8 cellular contexts compared by ENCODE assay signal in genomic region chr1:112509005-112509659, GRCh38. TPM values are rescaled to one million over a fixed set of nuclear protein-coding genes. Genes with fewer than 3 reads are reported as not detected.
DNase-seq lines count a peak whose midpoint lies in the region; ATAC-seq and TF ChIP-seq lines count a peak whose summit lies in the region.

No MANE protein-coding gene starts in this region.

- H3K4me2 ChIP-seq in SK-N-SH, result peak overlapping the region; percentile 93

- TF ChIP-seq CTCF in SK-N-SH (IDR thresholded peaks at IDR 0.05), result no peak

- peak overlapping the region; percentile 42; the same call in 1 of the 2 replicates for H3K9ac ChIP-seq in SK-N-SH
- peak overlapping the region; percentile 47 for H3K9ac ChIP-seq in mucosa of stomach (ENCODE audit: low read length)

- H4K20me1 ChIP-seq in SK-N-SH (ENCODE audit: insufficient read depth), result no peaks in the 10 kb centered on the region

- ATAC-seq in GM19397 (IDR thresholded peaks at IDR 0.05; ENCODE audit: unreplicated experiment), result peak; percentile 3
- no peak for ATAC-seq in HG03159 (IDR thresholded peaks at IDR 0.05; ENCODE audit: unreplicated experiment)
- no peak for ATAC-seq in HG03378 (IDR thresholded peaks at IDR 0.05; ENCODE audit: unreplicated experiment)
- no peak for ATAC-seq in HG03097 (IDR thresholded peaks at IDR 0.05; ENCODE audit: low FRiP score, unreplicated experiment)

- no peaks in the 10 kb centered on the region for H3F3A ChIP-seq in SK-N-SH (replicated peaks; ENCODE audit: insufficient read depth)

- H3K4me1 ChIP-seq in SK-N-SH (ENCODE audit: control insufficient read depth in 1 of 2, insufficient read depth in 2 of 2, low read depth in 1 of 2, low read length in 1 of 2) (peaks cover 0 to 10% of the 10 kb centered on the region in 2 experiments; a peak in 1 of 4 replicates), mucosa of stomach (ENCODE audit: control insufficient read depth, insufficient read depth, low read length) (peaks cover 9% of the 10 kb centered on the region)

- TF ChIP-seq EP300 in SK-N-SH (IDR thresholded peaks at IDR 0.05; ENCODE audit: borderline replicate concordance in 1 of 2, low read depth in 1 of 2, low read length in 1 of 2), result no peak

- H3K9me2 ChIP-seq in SK-N-SH, result no peaks in the 10 kb centered on the region

- H3K9me3 ChIP-seq in SK-N-SH (no peaks in the 10 kb centered on the region), mucosa of stomach (ENCODE audit: control insufficient read depth, low read length) (no peaks in the 10 kb centered on the region)

- POLR2A ChIA-PET in SK-N-SH (lab: Yijun Ruan, JAX), result no interaction called here

- WGBS in SK-N-SH (ENCODE audit: low lambda C conversion rate), result 56% methylated on average over 35 of the region's 66 CpGs

- TF ChIP-seq RAD21 in SK-N-SH (IDR thresholded peaks at IDR 0.05; ENCODE audit: low read length), result no peak

- DNase-seq in SK-N-SH (no peak), ecto neural progenitor cell (ENCODE audit: low spot score) (peak; percentile 68), COR-L47 (lab: John Stamatoyannopoulos, UW) (no peak)

- H3K27me3 ChIP-seq in SK-N-SH (ENCODE audit: insufficient read depth), result no peaks in the 10 kb centered on the region
- H3K27me3 ChIP-seq in mucosa of stomach (ENCODE audit: control insufficient read depth, insufficient read depth, low read length), result peaks cover 52% of the 10 kb centered on the region

- H2AFZ ChIP-seq in SK-N-SH (ENCODE audit: low read depth), result peak overlapping the region; percentile 93

- no peak overlapping the region for H3K27ac ChIP-seq in SK-N-SH (ENCODE audit: low read depth in 2 of 2, low read length in 1 of 2)

- CTCF ChIA-PET in SK-N-SH (lab: Yijun Ruan, JAX), result interaction anchor here (0.6 to 2.0 kb wide), 3 partner anchors 45 to 199 kb away, joined by 3 to 5 read pairs (median 4); no protein-coding TSS in a partner anchor

- H3K36me3 ChIP-seq in SK-N-SH (replicated peaks in 1 of 2; ENCODE audit: control insufficient read depth in 1 of 2, insufficient read depth in 2 of 2, low read length in 1 of 2) (no peaks in the 10 kb centered on the region), mucosa of stomach (ENCODE audit: control insufficient read depth, insufficient read depth, low read length) (no peaks in the 10 kb centered on the region)

- peak overlapping the region; percentile 66 to 73 for H3K4me3 ChIP-seq in SK-N-SH (ENCODE audit: low read depth in 2 of 2, low read length in 1 of 2)
- no peak overlapping the region for H3K4me3 ChIP-seq in mucosa of stomach (ENCODE audit: low read length)

- no peaks in the 10 kb centered on the region for H3K79me2 ChIP-seq in SK-N-SH (ENCODE audit: insufficient read depth)

TF ChIP-seq in SK-N-SH, 30 proteins besides CTCF, POLR2A, EP300 and RAD21:
- TF ChIP-seq RXRA (IDR thresholded peaks at IDR 0.05; ENCODE audit: borderline replicate concordance, low read depth) (no peak), TAF1 (IDR thresholded peaks at IDR 0.05; ENCODE audit: borderline replicate concordance, low read depth, low read length) (no peak), YY1 (IDR thresholded peaks at IDR 0.05; ENCODE audit: low read depth) (no peak), IRF3 (IDR thresholded peaks at IDR 0.05; ENCODE audit: low read depth, low read length) (no peak), MXI1 (IDR thresholded peaks at IDR 0.05; ENCODE audit: low read depth, low read length) (no peak), NFIC (IDR thresholded peaks at IDR 0.05; ENCODE audit: borderline replicate concordance) (no peak), ELF1 (IDR thresholded peaks at IDR 0.05) (no peak), USF1 (IDR thresholded peaks at IDR 0.05; ENCODE audit: borderline replicate concordance, low read depth) (no peak), PBX3 (IDR thresholded peaks at IDR 0.05) (no peak), FOSL2 (IDR thresholded peaks at IDR 0.05; ENCODE audit: borderline replicate concordance, low read depth) (no peak), GATA2 (CRISPR knock-in tag; IDR thresholded peaks at IDR 0.05) (no peak), CHD2 (IDR thresholded peaks at IDR 0.05; ENCODE audit: low read length, partially characterized antibody) (no peak), EZH2phosphoT487 (IDR thresholded peaks at IDR 0.05; ENCODE audit: borderline replicate concordance, low read depth) (no peak), USF2 (IDR thresholded peaks at IDR 0.05; ENCODE audit: borderline replicate concordance, low read depth, low read length) (no peak), MAX (IDR thresholded peaks at IDR 0.05; ENCODE audit: low read depth) (no peak), NRF1 (IDR thresholded peaks at IDR 0.05; ENCODE audit: low read depth, low read length) (no peak)
TF ChIP-seq in SK-N-SH: peak in this region for 0.

RNA-seq across cellular contexts. Expression of gene WNT2B, which starts 0.4 kb away (rescaled TPM):
- polyA plus RNA-seq in SK-N-SH (2012; rRNA removed), result 3.4 and 4.3 TPM in 2 replicates
- polyA plus RNA-seq in SK-N-SH (2012; cell fraction: cytosol; rRNA removed), result 2.4 and 2.9 TPM in 2 replicates
- 6.6 and 7.5 TPM in 2 replicates for polyA plus RNA-seq in SK-N-SH (2012; cell fraction: nucleus; rRNA removed)
